ENCODE assay signal across 8 cellular contexts in the genomic region with DNA sequence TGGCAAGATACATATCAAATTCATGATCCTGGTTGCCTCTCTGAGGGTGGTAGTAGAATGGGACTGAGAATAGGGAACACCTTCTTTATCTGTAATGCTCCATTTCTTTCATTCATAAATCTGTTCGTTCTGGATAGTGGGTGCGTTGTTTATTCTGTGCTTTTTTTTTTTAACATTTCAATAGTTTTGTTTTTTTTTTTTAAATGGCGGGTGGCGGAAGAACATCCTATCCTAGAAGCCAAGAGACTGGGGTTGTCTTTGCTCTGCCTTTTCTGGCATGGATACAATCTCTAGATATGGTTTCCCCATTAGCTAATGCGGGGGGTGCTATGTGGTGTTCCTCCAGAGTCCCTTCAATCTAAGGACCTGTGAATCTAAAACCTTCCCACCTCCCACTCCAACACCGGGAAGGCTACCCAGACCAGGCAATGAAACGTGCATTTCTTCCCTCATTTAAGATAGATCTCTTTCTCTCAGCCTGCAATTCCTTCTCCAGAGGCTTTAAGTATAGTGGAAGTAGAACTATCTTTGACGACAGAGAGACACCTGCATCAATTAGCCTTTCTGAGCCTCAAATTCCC. TPM values are rescaled to one million over a fixed set of nuclear protein-coding genes. Genes with fewer than 3 reads are reported as not detected.
DNase-seq lines count a peak whose midpoint lies in the region; ATAC-seq and TF ChIP-seq lines count a peak whose summit lies in the region.

No MANE protein-coding gene starts in this region.

- CTCF ChIA-PET in activated CD8-positive, alpha-beta T cell treated with anti-CD3 and anti-CD28 coated beads for 36 hours (lab: Charles Lee), result interaction anchor here (0.8 to 5.9 kb wide), 5 partner anchors 8 to 187 kb away, joined by 3 to 53 read pairs (median 3); no protein-coding TSS in a partner anchor

- in situ Hi-C loops in HAP-1 (cut with MboI; ENCODE audit: low sequenced_read_pairs), result no loop called here

- no peak for ATAC-seq in activated CD8-positive, alpha-beta T cell treated with anti-CD3 and anti-CD28 coated beads for 36 hours

- no peak for TF ChIP-seq POLR2A in thyroid gland (IDR thresholded peaks at IDR 0.05)

- H3K4me3 Mint-ChIP-seq in activated CD8-positive, alpha-beta T cell treated with anti-CD3 and anti-CD28 coated beads for 36 hours, result peak overlapping the region; percentile 99

- H3K4me3 ChIP-seq in BLaER1 treated with 17β-estradiol and CSF1 and Interleukin-3, amounts not matched to agents 10 nM and 100 nM, result peak overlapping the region; percentile 70 to 93 (median 88)
- H3K4me3 ChIP-seq in HAP-1 (peak overlapping the region; percentile 68), iPS-20b (ENCODE audit: low read length) (peak overlapping the region; percentile 85), thyroid gland (replicated peaks in 1 of 3) (peak overlapping the region in 2 of 3 donors; percentile 62 to 69)

- peaks cover 0 to 19% (median 0%) of the 10 kb centered on the region in 11 experiments; a peak in 8 of 22 replicates for H3K36me3 ChIP-seq in BLaER1 treated with 17β-estradiol and CSF1 and Interleukin-3, amounts not matched to agents 10 nM and 100 nM
- H3K36me3 ChIP-seq in HAP-1 (replicated peaks), result no peaks in the 10 kb centered on the region
- H3K36me3 ChIP-seq in iPS-20b (ENCODE audit: insufficient read depth, low read depth, low read length), result no peaks in the 10 kb centered on the region
- H3K36me3 ChIP-seq in thyroid gland, result peaks cover 2 to 8% of the 10 kb centered on the region in 2 donors

- peak overlapping the region; percentile 77 to 95 (median 89) for H3K4me2 ChIP-seq in BLaER1 treated with 17β-estradiol and CSF1 and Interleukin-3, amounts not matched to agents 10 nM and 100 nM

- no peak for TF ChIP-seq CTCF in activated CD8-positive, alpha-beta T cell treated with anti-CD3 and anti-CD28 coated beads for 36 hours (IDR thresholded peaks at IDR 0.05)
- TF ChIP-seq CTCF in thyroid gland (IDR thresholded peaks at IDR 0.05), result no peak

- DNase-seq in HAP-1 (ENCODE audit: low spot score in 2 of 2) (no peak), thyroid gland (no peak), T-helper 9 cell (no peak), foreskin melanocyte (no peak), EL (no peak)
- peak; percentile 7 for DNase-seq in activated CD8-positive, alpha-beta T cell treated with anti-CD3 and anti-CD28 coated beads for 36 hours

- POLR2A ChIA-PET in activated CD8-positive, alpha-beta T cell treated with anti-CD3 and anti-CD28 coated beads for 36 hours (lab: Charles Lee), result interaction anchor here (0.6 to 1.5 kb wide), 2 partner anchors 12 to 168 kb away, joined by 3 to 5 read pairs; no protein-coding TSS in a partner anchor

- no peaks in the 10 kb centered on the region for H3K27me3 Mint-ChIP-seq in activated CD8-positive, alpha-beta T cell treated with anti-CD3 and anti-CD28 coated beads for 36 hours

- H3K4me1 ChIP-seq in BLaER1 treated with 17β-estradiol and CSF1 and Interleukin-3, amounts not matched to agents 10 nM and 100 nM, result peaks cover 15 to 31% (median 27%) of the 10 kb centered on the region in 10 experiments
- peaks cover 5% of the 10 kb centered on the region for H3K4me1 ChIP-seq in HAP-1
- H3K4me1 ChIP-seq in iPS-20b (ENCODE audit: insufficient read depth, low read length), result no peaks in the 10 kb centered on the region
- H3K4me1 ChIP-seq in thyroid gland, result peaks cover 6 to 14% of the 10 kb centered on the region in 2 donors

- H3K27me3 ChIP-seq in BLaER1 treated with 17β-estradiol and CSF1 and Interleukin-3, amounts not matched to agents 10 nM and 100 nM, result no peaks in the 10 kb centered on the region
- no peaks in the 10 kb centered on the region for H3K27me3 ChIP-seq in HAP-1 (ENCODE audit: low read depth)
- no peaks in the 10 kb centered on the region for H3K27me3 ChIP-seq in iPS-20b (ENCODE audit: insufficient read depth, low read length)
- no peaks in the 10 kb centered on the region for H3K27me3 ChIP-seq in thyroid gland

- H3K9me3 ChIP-seq in BLaER1 treated with 17β-estradiol and CSF1 and Interleukin-3, amounts not matched to agents 10 nM and 100 nM (replicated peaks in 1 of 11), result no peaks in the 10 kb centered on the region
- H3K9me3 ChIP-seq in HAP-1 (no peaks in the 10 kb centered on the region), iPS-20b (ENCODE audit: insufficient read depth, low read depth, low read length) (no peaks in the 10 kb centered on the region), thyroid gland (no peaks in the 10 kb centered on the region)

- H3K9ac ChIP-seq in BLaER1 treated with 17β-estradiol and CSF1 and Interleukin-3, amounts not matched to agents 10 nM and 100 nM, result peak overlapping the region; percentile 84 to 94 (median 90); a peak in 21 of 22 replicates
- H3K9ac ChIP-seq in iPS-20b (ENCODE audit: low read depth, low read length), result peak overlapping the region; percentile 91

- 14 to 16% methylated on average over 8 of the region's 8 CpGs for WGBS in thyroid gland, 2 donors

- H4K20me1 ChIP-seq in BLaER1 treated with 17β-estradiol and CSF1 and Interleukin-3, amounts not matched to agents 10 nM and 100 nM, result no peaks in the 10 kb centered on the region

- no peaks in the 10 kb centered on the region for H3K36me3 Mint-ChIP-seq in activated CD8-positive, alpha-beta T cell treated with anti-CD3 and anti-CD28 coated beads for 36 hours (ENCODE audit: low read depth)

- peaks cover 29% of the 10 kb centered on the region for H3K4me1 Mint-ChIP-seq in activated CD8-positive, alpha-beta T cell treated with anti-CD3 and anti-CD28 coated beads for 36 hours (ENCODE audit: low read depth)

- intact Hi-C loops in activated CD8-positive, alpha-beta T cell treated with anti-CD3 and anti-CD28 coated beads for 36 hours (cut with micrococcal nuclease), result loop anchor here (5.0 kb wide), 1 partner anchor 80 kb away; no protein-coding TSS in a partner anchor
- intact Hi-C loops in thyroid gland (cut with DNase I), result no loop called here

- no peaks in the 10 kb centered on the region for H3K9me3 Mint-ChIP-seq in activated CD8-positive, alpha-beta T cell treated with anti-CD3 and anti-CD28 coated beads for 36 hours

- peak overlapping the region in 10 of 11 experiments; percentile 83 to 98 (median 93); a peak in 19 of 22 replicates for H3K27ac ChIP-seq in BLaER1 treated with 17β-estradiol and CSF1 and Interleukin-3, amounts not matched to agents 10 nM and 100 nM
- peak overlapping the region; percentile 90 for H3K27ac ChIP-seq in iPS-20b (ENCODE audit: low read length)
- H3K27ac ChIP-seq in thyroid gland, result peak overlapping the region in 2 of 3 donors; percentile 96 to 99

- peak overlapping the region; percentile 100 for H3K27ac Mint-ChIP-seq in activated CD8-positive, alpha-beta T cell treated with anti-CD3 and anti-CD28 coated beads for 36 hours

RNA-seq across cellular contexts. Expression of a gene that starts 0.9 kb away (rescaled TPM):
- total RNA-seq in activated CD8-positive, alpha-beta T cell treated with anti-CD3 and anti-CD28 coated beads for 36 hours, result 10 to 100 TPM; 15.0 to 15.7 TPM
- 10 to 100 TPM; 44.5 to 51.7 (median 47.3) TPM for total RNA-seq in thyroid gland

RNA-seq across cellular contexts. Expression of a gene that starts 23.2 kb away (rescaled TPM):
- not detected for total RNA-seq in activated CD8-positive, alpha-beta T cell treated with anti-CD3 and anti-CD28 coated beads for 36 hours
- 1 to 10 TPM in 1 of 4 donors, under 1 TPM in 3; 0.11 to 8.7 (median 0.16) TPM for total RNA-seq in thyroid gland
